ENCODE assay signal across 8 cellular contexts in the genomic region with DNA sequence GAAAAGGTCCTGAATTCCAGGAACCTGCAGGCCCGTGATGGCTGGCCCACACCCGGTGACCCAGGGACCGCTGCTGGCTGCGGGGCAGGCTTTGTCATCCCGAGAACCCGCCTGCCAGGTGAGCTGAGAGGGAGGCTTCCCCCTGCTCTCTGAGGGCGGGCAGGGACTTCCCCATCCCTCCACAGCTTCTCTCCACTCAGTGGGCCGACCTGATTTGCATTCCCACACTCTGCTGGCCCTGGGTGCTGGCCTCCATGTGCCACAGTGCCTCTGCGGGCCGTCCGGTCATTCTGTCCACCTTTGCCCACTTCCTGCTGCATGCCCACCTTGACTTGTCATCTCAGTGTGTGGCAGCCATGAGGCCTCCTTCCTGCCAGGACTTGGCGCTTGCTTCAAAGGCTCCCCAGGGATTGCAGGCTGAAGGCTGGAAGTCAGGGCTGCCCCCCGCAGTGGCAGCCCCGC. TPM values are rescaled to one million over a fixed set of nuclear protein-coding genes. Genes with fewer than 3 reads are reported as not detected.
DNase-seq lines count a peak whose midpoint lies in the region; ATAC-seq, FAIRE-seq and TF ChIP-seq lines count a peak whose summit lies in the region.

No MANE protein-coding gene starts in this region.

- no TSS peak for BruUV-seq in GM12878 (replicated peaks; lab: Mats Ljungman, UMichigan)

- no peak for TF ChIP-seq POLR2A in GM12878 (IDR thresholded peaks at IDR 0.05; ENCODE audit: low read depth, low read length)

- SMC1A ChIA-PET in GM12878 (lab: Charles Lee; ENCODE audit: uncharacterized antibody, unreplicated experiment) = interaction anchor here (0.8 to 3.3 kb wide), 7 partner anchors 15 to 40 kb away, joined by 3 to 24 read pairs (median 3); no protein-coding TSS in a partner anchor

- no peak overlapping the region for H3K4me3 ChIP-seq in GM12878

- H3K4me2 ChIP-seq in GM12878 (ENCODE audit: control insufficient read depth, insufficient read depth) = peak overlapping the region; percentile 36

- H3K9ac ChIP-seq in GM12878 (ENCODE audit: control insufficient read depth, insufficient read depth, low read length) = no peak overlapping the region

- no peak overlapping the region for H3K27ac ChIP-seq in GM12878 (ENCODE audit: control insufficient read depth, insufficient read depth)

- no peak for TF ChIP-seq RAD21 in GM12878 (IDR thresholded peaks at IDR 0.05; ENCODE audit: insufficient read depth, low read depth, low read length)

- no peak overlapping the region for H2AFZ ChIP-seq in GM12878 (ENCODE audit: control insufficient read depth, low read depth, low read length)

- peak; percentile 80 for FAIRE-seq in GM12878 (lab: Jason Lieb, UNC)

- in situ Hi-C loops in GM12878 (cut with MboI) = no loop called here

- no peaks in the 10 kb centered on the region; the same call in 1 of the 2 replicates for H3K79me2 ChIP-seq in GM12878 (ENCODE audit: control insufficient read depth, insufficient read depth, low read length)

- DNase-seq in Daoy (ENCODE audit: low read depth) = peak; percentile 43
- DNase-seq in GM19240 (ENCODE audit: insufficient read length, low spot score) = peak; percentile 94
- peak; percentile 51 for DNase-seq in GM12878 (ENCODE audit: low read depth, low spot score)
- DNase-seq in HCEC 1CT = no peak
- no peak for DNase-seq in amniotic stem cell (lab: John Stamatoyannopoulos, UW)
- no peak for DNase-seq in SK-N-DZ (ENCODE audit: low spot score)

- no peaks in the 10 kb centered on the region for H4K20me1 ChIP-seq in GM12878 (ENCODE audit: control insufficient read depth, insufficient read depth)

- H3K27me3 ChIP-seq in GM12878 (replicated peaks in 1 of 2; ENCODE audit: control insufficient read depth in 2 of 2, insufficient read depth in 2 of 2, low read length in 1 of 2) = no peaks in the 10 kb centered on the region

- no peaks in the 10 kb centered on the region for H3K9me3 ChIP-seq in GM12878 (replicated peaks; ENCODE audit: control insufficient read depth, insufficient read depth, low read length)

- POLR2A ChIA-PET in GM12878 (lab: Charles Lee) = interaction anchor here (0.5 to 0.8 kb wide), 2 partner anchors 19 to 21 kb away, joined by 4 to 9 read pairs; no protein-coding TSS in a partner anchor

- no peaks in the 10 kb centered on the region for H3K36me3 ChIP-seq in GM12878 (ENCODE audit: control insufficient read depth in 2 of 2, insufficient read depth in 2 of 2, low read length in 1 of 2)

- RAD21 ChIA-PET in GM12878 (lab: Charles Lee; ENCODE audit: unreplicated experiment) = interaction anchor here (1.0 to 3.5 kb wide), 5 partner anchors 16 to 36 kb away, joined by 3 to 19 read pairs (median 4); partner anchors contain the start of gene PALD1

- WGBS in GM12878 (ENCODE audit: insufficient coverage, insufficient replicate concordance, low lambda C conversion rate, missing lambda C conversion rate) = 0% methylated on average over 14 of the region's 14 CpGs

- TF ChIP-seq EP300 in GM12878 (IDR thresholded peaks at IDR 0.05; ENCODE audit: borderline replicate concordance in 1 of 2, control insufficient read depth in 1 of 2, low read depth in 2 of 2, low read length in 2 of 2) = no peak

- CTCF ChIA-PET in GM12878 (lab: Yijun Ruan, JAX) = interaction anchor here (0.9 to 2.2 kb wide), 5 partner anchors 20 to 109 kb away, joined by 3 to 12 read pairs (median 4); no protein-coding TSS in a partner anchor

- peak; percentile 95 for ATAC-seq in HG03045 (IDR thresholded peaks at IDR 0.05; ENCODE audit: unreplicated experiment)
- ATAC-seq in GM12878 = peak; percentile 99
- no peak for ATAC-seq in esophagus mucosa

- intact Hi-C loops in GM12878 (cut with micrococcal nuclease; ENCODE audit: unreplicated experiment) = no loop called here

- H3K4me1 ChIP-seq in GM12878 (ENCODE audit: control insufficient read depth, insufficient read depth, low read length) = peaks cover 18% of the 10 kb centered on the region

- no peak for TF ChIP-seq CTCF in GM12878 (IDR thresholded peaks at IDR 0.05 in 2 of 3, conservative IDR thresholded peaks at IDR 0.05 in 1 of 3; ENCODE audit: control insufficient read depth in 2 of 3, extremely low read depth in 1 of 3, insufficient read depth in 1 of 3, low read depth in 3 of 3, low read length in 3 of 3)

TF ChIP-seq in GM12878, 131 proteins besides CTCF, POLR2A, EP300 and RAD21 (continues in another document):
- TF ChIP-seq GATAD2B (conservative IDR thresholded peaks at IDR 0.05; ENCODE audit: low read depth) = peak; percentile 86; the same call in 1 of the 2 replicates
- peak; percentile 78 for TF ChIP-seq TCF12 (IDR thresholded peaks at IDR 0.05; ENCODE audit: low read depth, low read length)
- TF ChIP-seq FOS (IDR thresholded peaks at IDR 0.05; ENCODE audit: borderline replicate concordance, extremely low read depth, insufficient read length) = no peak
- TF ChIP-seq KDM1A (IDR thresholded peaks at IDR 0.05; ENCODE audit: borderline replicate concordance) = no peak
- peak; percentile 68 for TF ChIP-seq RUNX3 (IDR thresholded peaks at IDR 0.05; ENCODE audit: low read length)
- peak; percentile 56; the same call in 1 of the 2 replicates for TF ChIP-seq BACH1 (IDR thresholded peaks at IDR 0.05; ENCODE audit: borderline replicate concordance)
- TF ChIP-seq MLLT1 (IDR thresholded peaks at IDR 0.05) = no peak
- no peak for TF ChIP-seq ZBTB33 (IDR thresholded peaks at IDR 0.05)
- peak; percentile 34; the same call in 1 of the 2 replicates for TF ChIP-seq CBFB (IDR thresholded peaks at IDR 0.05; ENCODE audit: low read depth)
- 0 out of 2 replicates have a peak, but pooled peaks have one; percentile 24 for TF ChIP-seq NFIC (IDR thresholded peaks at IDR 0.05; ENCODE audit: low read depth, low read length)
- peak; percentile 93; the same call in 2 of the 3 replicates for TF ChIP-seq POU2F2 (IDR thresholded peaks at IDR 0.05; ENCODE audit: borderline replicate concordance, low read depth, low read length)
- no peak for TF ChIP-seq YBX1 (IDR thresholded peaks at IDR 0.05)
- TF ChIP-seq SMAD5 (IDR thresholded peaks at IDR 0.05; ENCODE audit: low read depth) = no peak
- peak; percentile 37; the same call in 1 of the 2 replicates for TF ChIP-seq PAX5 (IDR thresholded peaks at IDR 0.05; ENCODE audit: borderline replicate concordance, low read depth, low read length)
- peak; percentile 81 for TF ChIP-seq DPF2 (IDR thresholded peaks at IDR 0.05)
- TF ChIP-seq HCFC1 (IDR thresholded peaks at IDR 0.05; ENCODE audit: low read length) = no peak
- 0 out of 2 replicates have a peak, but pooled peaks have one; percentile 60 for TF ChIP-seq ZNF217 (IDR thresholded peaks at IDR 0.05)
- peak; percentile 75; the same call in 1 of the 2 replicates for TF ChIP-seq TCF3 (IDR thresholded peaks at IDR 0.05; ENCODE audit: borderline replicate concordance, insufficient read depth, low read depth, low read length)
- TF ChIP-seq CREM (IDR thresholded peaks at IDR 0.05; ENCODE audit: low read depth) = 0 out of 2 replicates have a peak, but pooled peaks have one; percentile 43

RNA-seq across cellular contexts. Expression of gene PALD1, which starts 35.3 kb away (rescaled TPM):
- 0.92 and 1.9 TPM in 2 replicates for total RNA-seq in Daoy (2014; rRNA removed; shearing (Covaris generic))
- 15.5 and 17.8 TPM in 2 replicates for total RNA-seq in GM12878 (2013; cell fraction: nucleolus; rRNA removed)
- total RNA-seq in GM12878 (2014; rRNA removed) = 19.0 and 20.4 TPM in 2 replicates
- total RNA-seq in GM12878 (2014; rRNA removed; fragmentation: Illumina TruSeq; extraction: Trizol) = 6.7 and 7.7 TPM in 2 replicates
- total RNA-seq in GM12878 (2021) = 20.7 and 20.9 TPM in 2 replicates
- polyA plus RNA-seq in GM12878 (2011; ENCODE audit: low read depth) = 1.9 TPM
- 5.4 and 7.7 TPM in 2 replicates for polyA plus RNA-seq in GM12878 (2011; rRNA removed)
- 10.2 and 11.2 TPM in 2 replicates for polyA plus RNA-seq in GM12878 (2011; cell fraction: cytosol; rRNA removed)
- polyA plus RNA-seq in GM12878 (2011; cell fraction: nucleus; rRNA removed) = 31.5 and 33.4 TPM in 2 replicates
- polyA plus RNA-seq in GM12878 (2012) = 3.6 and 6.9 TPM in 2 replicates
- polyA plus RNA-seq in GM12878 (2014; fragmentation: Illumina TruSeq; extraction: Trizol) = 4.0 and 7.2 TPM in 2 replicates
- polyA plus RNA-seq in GM12878 (2014; fragmentation: Nextera tagmentation; extraction: Ambion mirVana) = 1 to 10 TPM in 1 of 2 experiments, under 1 TPM in 1; 0.43 to 1.2 TPM
- polyA plus RNA-seq in GM12878 (2014; rRNA removed) = 14.8 and 15.4 TPM in 2 replicates
- polyA plus RNA-seq in GM12878 (2016; fragmentation: Nextera tagmentation; extraction: Ambion mirVana) = 10 to 100 TPM; 10.3 to 11.0 TPM
- polyA minus RNA-seq in GM12878 (2011; rRNA and poly(A)+ RNA removed) = 7.2 and 16.4 TPM in 2 replicates
- polyA minus RNA-seq in GM12878 (2011; cell fraction: cytosol; rRNA and poly(A)+ RNA removed) = 6.9 and 7.1 TPM in 2 replicates
- polyA minus RNA-seq in GM12878 (2011; cell fraction: nucleus; rRNA and poly(A)+ RNA removed) = 8.1 and 12.5 TPM in 2 replicates
- 4.6 TPM for total RNA-seq in esophagus mucosa
- polyA plus RNA-seq in SK-N-DZ (2014; cell fraction: cytosol; rRNA removed) = 16.5 and 20.9 TPM in 2 replicates
- polyA plus RNA-seq in SK-N-DZ (2014; cell fraction: nucleus; rRNA removed) = 20.6 and 23.2 TPM in 2 replicates

Comparison
In these comparisons a context has a peak if more than half of its experiments do, and no peak if none do; other contexts are left out.
1. DNase-seq: peak in Daoy (single experiment), GM19240 (single experiment) and GM12878 (single experiment); none in HCEC 1CT (single experiment), amniotic stem cell (single experiment) and SK-N-DZ (single experiment).